8 cellular contexts compared by ENCODE assay signal in the genomic region with DNA sequence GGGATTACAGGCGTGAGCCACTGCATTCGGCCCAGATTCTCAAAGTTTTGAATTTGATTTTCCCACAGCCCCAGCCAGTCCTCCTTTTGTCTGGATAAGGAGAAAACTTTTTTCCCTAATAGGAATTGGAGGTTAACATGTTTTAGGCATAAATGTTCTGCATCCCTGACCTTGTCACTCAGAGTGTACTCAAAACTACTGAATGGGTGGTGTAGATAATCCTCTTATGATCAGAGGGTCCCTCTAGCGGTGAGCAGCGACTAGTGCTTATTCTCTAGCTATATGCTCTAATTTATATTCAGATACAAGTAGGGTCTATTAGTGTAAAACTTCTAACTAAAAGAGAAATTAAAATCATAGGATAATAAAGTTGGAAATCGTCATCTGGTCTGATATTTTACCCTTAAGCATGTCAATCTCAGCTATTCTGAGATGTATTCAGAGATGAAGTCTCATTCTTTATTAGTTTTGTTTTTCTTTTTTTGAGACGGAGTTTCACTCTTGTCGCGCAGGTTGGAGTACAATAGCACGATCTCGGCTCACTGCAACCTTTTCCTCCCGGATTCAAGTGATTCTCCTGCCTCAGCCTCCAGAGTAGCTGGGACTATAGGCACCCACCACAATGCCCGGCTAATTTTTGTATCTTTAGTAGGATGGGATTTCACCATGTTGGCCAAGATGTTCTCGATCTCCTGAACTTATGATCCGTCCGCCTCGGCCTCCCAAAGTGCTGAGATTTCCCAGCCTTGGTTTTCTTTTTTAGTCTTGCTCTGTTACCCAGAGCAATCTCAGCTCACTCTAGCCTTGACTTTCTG. TPM values are rescaled to one million over a fixed set of nuclear protein-coding genes. Genes with fewer than 3 reads are reported as not detected.
DNase-seq lines count a peak whose midpoint lies in the region; ATAC-seq and TF ChIP-seq lines count a peak whose summit lies in the region.

No MANE protein-coding gene starts in this region.

- peaks cover 15 to 19% of the 10 kb centered on the region in 2 donors for H3K36me3 ChIP-seq in lung (ENCODE audit: control insufficient read depth in 2 of 2, insufficient read depth in 2 of 2, low read length in 2 of 2)

- peak; percentile 74 for TF ChIP-seq CTCF in lung (IDR thresholded peaks at IDR 0.05; ENCODE audit: control extremely low read depth, extremely low read depth)

- H3K9me3 ChIP-seq in lung (ENCODE audit: control insufficient read depth in 2 of 2, insufficient read depth in 1 of 2, low read length in 1 of 2): no peaks in the 10 kb centered on the region

- DNase-seq in DMS 273 treated with DMSO at 0.1 percent for 48 hours (lab: John Stamatoyannopoulos, UW) (peak; percentile 100), NCI-H526 treated with DMSO at 0.1 percent for 48 hours (lab: John Stamatoyannopoulos, UW) (peak; percentile 98), dermis microvascular lymphatic vessel endothelial cell (ENCODE audit: low read depth in 2 of 2) (peak; percentile 80 to 88), lung (ENCODE audit: low spot score) (peak; percentile 61)
- peak; percentile 67 to 68 for DNase-seq in activated CD4-positive, alpha-beta T cell treated with anti-CD3 and anti-CD28 coated beads for 4 hours
- peak; percentile 11 to 54 for DNase-seq in stimulated activated CD8-positive, alpha-beta memory T cell treated with anti-CD3 and anti-CD28 coated beads, Interleukin-15, amount 100 ng/mL, for 4 hours (ENCODE audit: low read depth in 2 of 2)

- no peak overlapping the region for H3K4me3 ChIP-seq in lung

- peaks cover 2 to 8% of the 10 kb centered on the region in 2 donors for H3K4me1 ChIP-seq in lung (ENCODE audit: control insufficient read depth in 2 of 2, insufficient read depth in 2 of 2, low read length in 2 of 2)

- peak; percentile 55 for ATAC-seq in HG03354 (IDR thresholded peaks at IDR 0.05; ENCODE audit: poor library complexity, severe bottlenecking, unreplicated experiment)
- no peak for ATAC-seq in lung (ENCODE audit: insufficient read depth, low FRiP score)
- no peak for ATAC-seq in HG03457 (IDR thresholded peaks at IDR 0.05; ENCODE audit: unreplicated experiment)

- WGBS in lung, 2 donors: 66 to 71% methylated on average over 16 of the region's 16 CpGs

- H3K27me3 ChIP-seq in lung (ENCODE audit: control insufficient read depth, insufficient read depth): no peaks in the 10 kb centered on the region

- no peak overlapping the region for H3K27ac ChIP-seq in lung (ENCODE audit: low read depth in 1 of 2, low read length in 1 of 2)

RNA-seq across cellular contexts. Expression of a gene that starts 2.7 kb away (rescaled TPM):
- 192 and 200 TPM in 2 replicates for total RNA-seq in dermis microvascular lymphatic vessel endothelial cell
- total RNA-seq in lung: 100 to 1,000 TPM in 1 of 2 donors, 10 to 100 TPM in 1; 96.9 to 147 TPM
- polyA plus RNA-seq in lung: 100 to 1,000 TPM; 209 to 212 TPM

RNA-seq across cellular contexts. Expression of a gene that starts 30.2 kb away (rescaled TPM):
- total RNA-seq in dermis microvascular lymphatic vessel endothelial cell (5.8 and 9.7 TPM in 2 replicates), lung (10 to 100 TPM; 14.0 to 31.2 TPM)
- polyA plus RNA-seq in lung: 10 to 100 TPM in 1 of 2 donors, 1 to 10 TPM in 1; 9.6 to 13.7 TPM

RNA-seq across cellular contexts. Expression of a gene that starts 53.5 kb away (rescaled TPM):
- 32.6 and 44.3 TPM in 2 replicates for total RNA-seq in dermis microvascular lymphatic vessel endothelial cell
- total RNA-seq in lung: 100 to 1,000 TPM in 1 of 2 donors, 10 to 100 TPM in 1; 47.6 to 120 TPM
- polyA plus RNA-seq in lung: 10 to 100 TPM; 21.7 to 27.4 TPM

Comparison
In these comparisons a context has a peak if more than half of its experiments do, and no peak if none do; other contexts are left out.
1. DNase-seq: peak in every context shown above with its lines; median percentile 100 in DMS 273 treated with DMSO at 0.1 percent for 48 hours; 98 in NCI-H526 treated with DMSO at 0.1 percent for 48 hours; 84 in dermis microvascular lymphatic vessel endothelial cell; 68 in activated CD4-positive, alpha-beta T cell treated with anti-CD3 and anti-CD28 coated beads for 4 hours; 61 in lung; 32 in stimulated activated CD8-positive, alpha-beta memory T cell treated with anti-CD3 and anti-CD28 coated beads, Interleukin-15, amount 100 ng/mL, for 4 hours.